22 cellular contexts compared by ENCODE assay signal in genomic region chr5:55902696-55903095, GRCh38. TPM values are rescaled to one million over a fixed set of nuclear protein-coding genes. Genes with fewer than 3 reads are reported as not detected.
A peak's percentile ranks its signal among the peaks of the same experiment; 100 is the strongest.
DNase-seq lines count a peak whose midpoint lies in the region; ATAC-seq, FAIRE-seq and TF ChIP-seq lines count a peak whose summit lies in the region.
"Had no signal": no experiment of that assay in that cellular context is flagged by ENCODE, and none has a peak within 500 bp of the region (broad histone marks: within the 10 kb centered on the region; RNA-seq: fewer than 3 reads in every experiment).

No MANE protein-coding gene starts in this region.

- H3K36me3 Mint-ChIP-seq in activated CD4-positive, alpha-beta T cell treated with anti-CD3 and anti-CD28 coated beads, Interleukin-2, amount 10 ng/mL, durations not matched to agents 24 days and 14 days (ENCODE audit: low read depth): peaks cover 1% of the 10 kb centered on the region
- no peaks in the 10 kb centered on the region for H3K36me3 Mint-ChIP-seq in activated B cell treated with CpG ODN at 0.5 μM for 24 hours (ENCODE audit: low read depth)
- peaks cover 0 to 2% (median 0%) of the 10 kb centered on the region in 3 donors for H3K36me3 Mint-ChIP-seq in naive thymus-derived CD8-positive, alpha-beta T cell

- no peaks in the 10 kb centered on the region for H3K27me3 ChIP-seq in Peyer's patch
- H3K27me3 ChIP-seq: adrenal gland, cardiac muscle cell had no signal

- peaks cover 47% of the 10 kb centered on the region for H3K4me1 Mint-ChIP-seq in activated CD4-positive, alpha-beta T cell treated with anti-CD3 and anti-CD28 coated beads, Interleukin-2, amount 10 ng/mL, durations not matched to agents 24 days and 14 days
- H3K4me1 Mint-ChIP-seq in activated B cell treated with CpG ODN at 0.5 μM for 24 hours: peaks cover 17% of the 10 kb centered on the region
- peaks cover 10 to 22% (median 17%) of the 10 kb centered on the region in 4 donors for H3K4me1 Mint-ChIP-seq in naive thymus-derived CD8-positive, alpha-beta T cell

- peak overlapping the region; percentile 67 for H3K27ac Mint-ChIP-seq in activated CD4-positive, alpha-beta T cell treated with anti-CD3 and anti-CD28 coated beads, Interleukin-2, amount 10 ng/mL, durations not matched to agents 24 days and 14 days
- no peak overlapping the region for H3K27ac Mint-ChIP-seq in activated B cell treated with CpG ODN at 0.5 μM for 24 hours
- H3K27ac Mint-ChIP-seq in naive thymus-derived CD8-positive, alpha-beta T cell: peak overlapping the region in 2 of 10 donors; percentile 14 to 53
- H3K27ac Mint-ChIP-seq: progenitor cell of endocrine pancreas had no signal

- no peak for TF ChIP-seq CTCF in activated B cell treated with CpG ODN at 0.5 μM for 24 hours (IDR thresholded peaks at IDR 0.05)
- no peak for TF ChIP-seq CTCF in Peyer's patch (IDR thresholded peaks at IDR 0.05)

- no peak for TF ChIP-seq POLR2A in GM12892 (IDR thresholded peaks at IDR 0.05; ENCODE audit: low read depth, low read length)
- no peak for TF ChIP-seq POLR2A in Peyer's patch (IDR thresholded peaks at IDR 0.05)

- no peaks in the 10 kb centered on the region for H3K27me3 Mint-ChIP-seq in activated CD4-positive, alpha-beta T cell treated with anti-CD3 and anti-CD28 coated beads, Interleukin-2, amount 10 ng/mL, durations not matched to agents 24 days and 14 days
- H3K27me3 Mint-ChIP-seq in activated B cell treated with CpG ODN at 0.5 μM for 24 hours: peaks cover 8% of the 10 kb centered on the region
- H3K27me3 Mint-ChIP-seq in naive thymus-derived CD8-positive, alpha-beta T cell: peaks cover 0 to 13% (median 6%) of the 10 kb centered on the region in 5 donors
- H3K27me3 Mint-ChIP-seq: progenitor cell of endocrine pancreas had no signal

- peak; percentile 68 for FAIRE-seq in GM12892 (lab: Jason Lieb, UNC)
- FAIRE-seq: A204.1, K562, urothelium cell line had no signal

- intact Hi-C loops in activated CD4-positive, alpha-beta T cell treated with anti-CD3 and anti-CD28 coated beads, Interleukin-2, amount 10 ng/mL, durations not matched to agents 24 days and 14 days (cut with micrococcal nuclease): loop anchor here (2.0 to 10.0 kb wide), 6 partner anchors 34 to 728 kb away; partner anchors contain the start of genes CDC20B and SLC38A9
- intact Hi-C loops in activated B cell treated with CpG ODN at 0.5 μM for 24 hours (cut with micrococcal nuclease): loop anchor here (1.0 to 10.0 kb wide), 3 partner anchors 93 to 365 kb away; partner anchors contain the start of gene SLC38A9

- H3K27ac ChIP-seq in Peyer's patch: no peak overlapping the region
- H3K27ac ChIP-seq: adrenal gland, cardiac muscle cell had no signal

- POLR2A ChIA-PET in activated B cell treated with CpG ODN at 0.5 μM for 24 hours (lab: Charles Lee): interaction anchor here (0.7 to 1.1 kb wide), 3 partner anchors 20 to 579 kb away, joined by 3 to 4 read pairs (median 3); no protein-coding TSS in a partner anchor
- POLR2A ChIA-PET in naive thymus-derived CD8-positive, alpha-beta T cell (lab: Charles Lee): no interaction called here

- H3K9me3 Mint-ChIP-seq in activated CD4-positive, alpha-beta T cell treated with anti-CD3 and anti-CD28 coated beads, Interleukin-2, amount 10 ng/mL, durations not matched to agents 24 days and 14 days: no peaks in the 10 kb centered on the region
- no peaks in the 10 kb centered on the region for H3K9me3 Mint-ChIP-seq in activated B cell treated with CpG ODN at 0.5 μM for 24 hours
- H3K9me3 Mint-ChIP-seq in naive thymus-derived CD8-positive, alpha-beta T cell: no peaks in the 10 kb centered on the region

- CTCF ChIA-PET in activated B cell treated with CpG ODN at 0.5 μM for 24 hours (lab: Charles Lee): no interaction called here

- no peak for ATAC-seq in activated B cell treated with CpG ODN at 0.5 μM for 24 hours (ENCODE audit: low read depth)
- no peak for ATAC-seq in naive thymus-derived CD8-positive, alpha-beta T cell
- no peak for ATAC-seq in GM21576 (IDR thresholded peaks at IDR 0.05; ENCODE audit: unreplicated experiment)

- no peak overlapping the region for H3K4me3 ChIP-seq in Peyer's patch
- H3K4me3 ChIP-seq: adrenal gland, cardiac muscle cell, K562 had no signal

- no peaks in the 10 kb centered on the region for H3K36me3 ChIP-seq in Peyer's patch
- H3K36me3 ChIP-seq: adrenal gland, cardiac muscle cell had no signal

- H3K4me1 ChIP-seq in Peyer's patch: no peaks in the 10 kb centered on the region
- H3K4me1 ChIP-seq: adrenal gland had no signal

- no peak for DNase-seq in activated CD4-positive, alpha-beta T cell treated with anti-CD3 and anti-CD28 coated beads, Interleukin-2, amount 10 ng/mL, durations not matched to agents 24 days and 14 days
- no peak for DNase-seq in activated CD4-positive, alpha-beta T cell treated with anti-CD3 and anti-CD28 coated beads, Interleukin-2, amount 50 U/mL, for 1 hour
- DNase-seq in GM12892 (ENCODE audit: insufficient read length) (no peak), activated B cell treated with CpG ODN at 0.5 μM for 24 hours (no peak), T1000 (lab: John Stamatoyannopoulos, UW) (no peak), Peyer's patch (no peak)
- DNase-seq in naive thymus-derived CD8-positive, alpha-beta T cell: no peak
- DNase-seq: adrenal gland, DMS53, NCI-H2081, SW 1271 had no signal

- peak overlapping the region; percentile 67 for H3K4me3 Mint-ChIP-seq in activated CD4-positive, alpha-beta T cell treated with anti-CD3 and anti-CD28 coated beads, Interleukin-2, amount 10 ng/mL, durations not matched to agents 24 days and 14 days
- H3K4me3 Mint-ChIP-seq in activated B cell treated with CpG ODN at 0.5 μM for 24 hours: peak overlapping the region; percentile 56
- H3K4me3 Mint-ChIP-seq in naive thymus-derived CD8-positive, alpha-beta T cell: peak overlapping the region in 6 of 10 donors; percentile 40 to 56 (median 50)

- no peaks in the 10 kb centered on the region for H3K9me3 ChIP-seq in Peyer's patch
- H3K9me3 ChIP-seq: adrenal gland had no signal

RNA-seq across cellular contexts. Expression of gene IL31RA, which starts 51.5 kb away (rescaled TPM):
- 0.63 and 0.92 TPM in 2 replicates for total RNA-seq in activated CD4-positive, alpha-beta T cell treated with anti-CD3 and anti-CD28 coated beads, Interleukin-2, amount 10 ng/mL, durations not matched to agents 24 days and 14 days
- polyA plus RNA-seq in GM12892 (2012; ENCODE audit: missing spikeins): not detected
- total RNA-seq in activated B cell treated with CpG ODN at 0.5 μM for 24 hours (not detected in 2 replicates), Peyer's patch (not detected)
- total RNA-seq in naive thymus-derived CD8-positive, alpha-beta T cell: not detected
- not detected for polyA plus RNA-seq in naive thymus-derived CD8-positive, alpha-beta T cell
- total RNA-seq: adrenal gland, cardiac muscle cell, K562, left cardiac atrium, mesenteric fat pad, NCI-H460, subcutaneous adipose tissue had no signal
- polyA plus RNA-seq: cardiac muscle cell, K562, neural cell had no signal
